Comparison of ENCODE assay signal across 8 cellular contexts in the genomic region with DNA sequence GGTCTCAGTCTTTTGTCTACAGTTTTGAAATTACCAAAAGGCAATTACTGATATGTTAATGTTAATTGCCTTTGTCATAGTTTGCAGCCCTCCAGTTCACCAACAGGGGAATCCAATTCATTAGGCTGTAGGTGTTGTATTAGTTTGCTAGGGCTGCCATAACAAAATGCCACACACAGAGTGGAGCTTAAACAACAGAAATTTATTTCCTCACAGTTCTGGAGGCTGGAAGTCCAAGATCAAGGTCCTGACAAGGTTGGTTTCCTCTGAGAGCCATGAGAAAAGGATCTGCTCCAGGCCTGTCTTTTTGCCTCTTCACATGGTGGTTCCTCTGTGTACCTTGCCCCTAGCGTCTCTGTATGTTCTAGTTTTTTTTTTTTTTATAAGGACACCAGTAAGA. TPM values are rescaled to one million over a fixed set of nuclear protein-coding genes. Genes with fewer than 3 reads are reported as not detected.
DNase-seq lines count a peak whose midpoint lies in the region; ATAC-seq and TF ChIP-seq lines count a peak whose summit lies in the region.

No MANE protein-coding gene starts in this region.

- TF ChIP-seq CTCF in kidney epithelial cell (IDR thresholded peaks at IDR 0.05; ENCODE audit: insufficient read depth, low read length, poor library complexity, severe bottlenecking) (no peak), thoracic aorta (IDR thresholded peaks at IDR 0.05) (no peak)

- H3K9me3 Mint-ChIP-seq in activated T-cell treated with anti-CD3 and anti-CD28 coated beads, Interleukin-2, amount 50 U/mL, for 24 hours = no peaks in the 10 kb centered on the region
- H3K9me3 Mint-ChIP-seq in activated naive CD8-positive, alpha-beta T cell treated with anti-CD3 and anti-CD28 coated beads, Interleukin-2, amount 10 ng/mL, durations not matched to agents 7 days and 5 days = no peaks in the 10 kb centered on the region

- no peaks in the 10 kb centered on the region for H3K9me3 ChIP-seq in thoracic aorta

- H3K27ac Mint-ChIP-seq in activated T-cell treated with anti-CD3 and anti-CD28 coated beads, Interleukin-2, amount 50 U/mL, for 24 hours = peak overlapping the region; percentile 97
- peak overlapping the region; percentile 96 for H3K27ac Mint-ChIP-seq in activated naive CD8-positive, alpha-beta T cell treated with anti-CD3 and anti-CD28 coated beads, Interleukin-2, amount 10 ng/mL, durations not matched to agents 7 days and 5 days

- H3K27me3 Mint-ChIP-seq in activated T-cell treated with anti-CD3 and anti-CD28 coated beads, Interleukin-2, amount 50 U/mL, for 24 hours = no peaks in the 10 kb centered on the region
- H3K27me3 Mint-ChIP-seq in activated naive CD8-positive, alpha-beta T cell treated with anti-CD3 and anti-CD28 coated beads, Interleukin-2, amount 10 ng/mL, durations not matched to agents 7 days and 5 days = no peaks in the 10 kb centered on the region

- DNase-seq in activated T-cell treated with anti-CD3 and anti-CD28 coated beads, Interleukin-2, amount 50 U/mL, for 24 hours = no peak
- DNase-seq in activated T-cell treated with anti-CD3 and anti-CD28 coated beads, Interleukin-2, amount 50 U/mL, for 1 hour = no peak
- DNase-seq in activated naive CD8-positive, alpha-beta T cell treated with anti-CD3 and anti-CD28 coated beads, Interleukin-2, amount 10 ng/mL, durations not matched to agents 7 days and 5 days = no peak
- no peak for DNase-seq in kidney epithelial cell (ENCODE audit: low read depth)
- no peak for DNase-seq in thoracic aorta (ENCODE audit: low spot score)
- DNase-seq in NCI-H82 (lab: John Stamatoyannopoulos, UW) = no peak
- no peak for DNase-seq in GM19238 (ENCODE audit: insufficient read length, low spot score)

- H3K4me3 Mint-ChIP-seq in activated T-cell treated with anti-CD3 and anti-CD28 coated beads, Interleukin-2, amount 50 U/mL, for 24 hours = peak overlapping the region; percentile 97
- peak overlapping the region; percentile 94 for H3K4me3 Mint-ChIP-seq in activated naive CD8-positive, alpha-beta T cell treated with anti-CD3 and anti-CD28 coated beads, Interleukin-2, amount 10 ng/mL, durations not matched to agents 7 days and 5 days

- peaks cover 66% of the 10 kb centered on the region for H3K36me3 Mint-ChIP-seq in activated T-cell treated with anti-CD3 and anti-CD28 coated beads, Interleukin-2, amount 50 U/mL, for 24 hours (ENCODE audit: low read depth)
- peaks cover 40% of the 10 kb centered on the region for H3K36me3 Mint-ChIP-seq in activated naive CD8-positive, alpha-beta T cell treated with anti-CD3 and anti-CD28 coated beads, Interleukin-2, amount 10 ng/mL, durations not matched to agents 7 days and 5 days

- peak overlapping the region; percentile 88 for H3K4me3 ChIP-seq in kidney epithelial cell (ENCODE audit: low read depth, low read length)
- H3K4me3 ChIP-seq in thoracic aorta = peak overlapping the region; percentile 99

- no peaks in the 10 kb centered on the region for H3K27me3 ChIP-seq in kidney epithelial cell (ENCODE audit: control insufficient read depth, insufficient read depth, low read length)
- H3K27me3 ChIP-seq in thoracic aorta (replicated peaks; ENCODE audit: insufficient read depth) = no peaks in the 10 kb centered on the region

- peak overlapping the region in 1 of 2 donors; percentile 21 for H3K27ac ChIP-seq in thoracic aorta

- ATAC-seq in activated naive CD8-positive, alpha-beta T cell treated with anti-CD3 and anti-CD28 coated beads, Interleukin-2, amount 10 ng/mL, durations not matched to agents 7 days and 5 days (ENCODE audit: low read depth) = no peak
- ATAC-seq in thoracic aorta (ENCODE audit: insufficient number of reproducible peaks, low FRiP score, low read depth) = no peak
- ATAC-seq in HG02840 (IDR thresholded peaks at IDR 0.05; ENCODE audit: low FRiP score, unreplicated experiment) = no peak

- POLR2A ChIA-PET in activated naive CD8-positive, alpha-beta T cell treated with anti-CD3 and anti-CD28 coated beads, Interleukin-2, amount 10 ng/mL, durations not matched to agents 7 days and 5 days (lab: Charles Lee) = interaction anchor here (1.3 to 4.2 kb wide), 6 partner anchors 18 to 629 kb away, joined by 3 to 56 read pairs (median 9); a partner anchor contains a TSS

- H3K36me3 ChIP-seq in kidney epithelial cell (ENCODE audit: control insufficient read depth, insufficient read depth, low read length) (peaks cover 1% of the 10 kb centered on the region), thoracic aorta (peaks cover 21% of the 10 kb centered on the region)

- peaks cover 52% of the 10 kb centered on the region for H3K4me1 Mint-ChIP-seq in activated T-cell treated with anti-CD3 and anti-CD28 coated beads, Interleukin-2, amount 50 U/mL, for 24 hours (ENCODE audit: low read depth)
- H3K4me1 Mint-ChIP-seq in activated naive CD8-positive, alpha-beta T cell treated with anti-CD3 and anti-CD28 coated beads, Interleukin-2, amount 10 ng/mL, durations not matched to agents 7 days and 5 days = peaks cover 28% of the 10 kb centered on the region

- peaks cover 15 to 22% of the 10 kb centered on the region in 2 donors for H3K4me1 ChIP-seq in thoracic aorta (ENCODE audit: control insufficient read depth in 1 of 2, low read depth in 2 of 2)

RNA-seq across cellular contexts. Expression of a gene that starts 1.3 kb away (rescaled TPM):
- 10 to 100 TPM; 47.7 to 48.1 TPM for total RNA-seq in activated naive CD8-positive, alpha-beta T cell treated with anti-CD3 and anti-CD28 coated beads, Interleukin-2, amount 10 ng/mL, durations not matched to agents 7 days and 5 days
- total RNA-seq in kidney epithelial cell (32.6 and 42.3 TPM in 2 replicates), thoracic aorta (10 to 100 TPM; 15.4 to 23.8 TPM)

RNA-seq across cellular contexts. Expression of a gene that starts 17.6 kb away (rescaled TPM):
- total RNA-seq in activated naive CD8-positive, alpha-beta T cell treated with anti-CD3 and anti-CD28 coated beads, Interleukin-2, amount 10 ng/mL, durations not matched to agents 7 days and 5 days = 10 to 100 TPM; 12.2 to 13.4 TPM
- total RNA-seq in kidney epithelial cell (4.6 and 7.4 TPM in 2 replicates), thoracic aorta (1 to 10 TPM; 5.3 to 7.7 TPM)
